Comparison of ENCODE assay signal across 10 cellular contexts in genomic region chr5:143064207-143064606, GRCh38.
DNase-seq lines count a peak whose midpoint lies in the region; TF ChIP-seq lines count a peak whose summit lies in the region.
"Had no signal": no experiment of that assay in that cellular context is flagged by ENCODE, and none has a peak within 500 bp of the region (broad histone marks: within the 10 kb centered on the region; RNA-seq: fewer than 3 reads in every experiment).

No MANE protein-coding gene starts in this region.

- peak overlapping the region; percentile 26 to 49 for H3K27ac ChIP-seq in breast epithelium
- peak overlapping the region in 4 of 5 donors; percentile 27 to 77 (median 67) for H3K27ac ChIP-seq in stomach

- H3K4me1 ChIP-seq in breast epithelium (peaks cover 5% of the 10 kb centered on the region in 2 donors), stomach (peaks cover 17 to 77% (median 51%) of the 10 kb centered on the region in 4 donors)

- in situ Hi-C loops in ACHN (cut with HindIII; ENCODE audit: low pct_ligation_motif_present, low pct_unique_long_range_greater_than_20kb, low sequenced_read_pairs): no loop called here

- peak; percentile 86 for DNase-seq in LHCN-M2 (ENCODE audit: low read depth)
- no peak for DNase-seq in breast epithelium (ENCODE audit: low spot score in 2 of 2)
- peak; percentile 2 for DNase-seq in inferior parietal cortex (ENCODE audit: extremely low spot score)
- no peak for DNase-seq in stomach
- no peak for DNase-seq in NCI-H1930 (lab: John Stamatoyannopoulos, UW)
- no peak for DNase-seq in germinal center (ENCODE audit: low spot score)
- no peak for DNase-seq in ACHN
- DNase-seq in activated CD8-positive, alpha-beta memory T cell treated with anti-CD3 and anti-CD28 coated beads for 24 hours: no peak
- DNase-seq: activated T-cell treated with anti-CD3 and anti-CD28 coated beads, Interleukin-2, amount 50 U/mL, for 1 hour; SW 1271 had no signal

- H3K27me3 ChIP-seq in breast epithelium (no peaks in the 10 kb centered on the region), stomach (no peaks in the 10 kb centered on the region)

- H3K4me3 ChIP-seq in breast epithelium (no peak overlapping the region), stomach (no peak overlapping the region)

- WGBS in stomach, 5 donors: 59 to 84% (median 73%) methylated on average over 4 of the region's 4 CpGs

- TF ChIP-seq POLR2A in breast epithelium (IDR thresholded peaks at IDR 0.05): no peak
- TF ChIP-seq POLR2A in stomach (IDR thresholded peaks at IDR 0.05): no peak

- TF ChIP-seq CTCF in breast epithelium (IDR thresholded peaks at IDR 0.05) (no peak), stomach (IDR thresholded peaks at IDR 0.05) (no peak)

- intact Hi-C loops in breast epithelium (cut with DNase I; ENCODE audit: low total_unique reads): no loop called here
- intact Hi-C loops in stomach (cut with DNase I; ENCODE audit: low total_unique reads): no loop called here

- no peak for TF ChIP-seq EP300 in stomach (IDR thresholded peaks at IDR 0.05)

- no peaks in the 10 kb centered on the region for H3K36me3 ChIP-seq in breast epithelium
- peaks cover 0 to 37% (median 14%) of the 10 kb centered on the region in 4 donors for H3K36me3 ChIP-seq in stomach

- H3K9me3 ChIP-seq in breast epithelium (no peaks in the 10 kb centered on the region), stomach (no peaks in the 10 kb centered on the region)

Comparison
In these comparisons a context has a peak if more than half of its experiments do, and no peak if none do; other contexts are left out.
1. DNase-seq: peak in LHCN-M2 (single experiment) and inferior parietal cortex (single experiment); none in breast epithelium (0 of 2), stomach (single experiment), NCI-H1930 (0 of 2), germinal center (single experiment), ACHN (single experiment) and activated CD8-positive, alpha-beta memory T cell treated with anti-CD3 and anti-CD28 coated beads for 24 hours (single experiment).